ENCODE assay signal across 23 cellular contexts in genomic region chr1:79745928-79746327, GRCh38.
DNase-seq lines count a peak whose midpoint lies in the region; TF ChIP-seq lines count a peak whose summit lies in the region.
"Had no signal": no experiment of that assay in that cellular context is flagged by ENCODE, and none has a peak within 500 bp of the region (broad histone marks: within the 10 kb centered on the region; RNA-seq: fewer than 3 reads in every experiment).

No MANE protein-coding gene starts in this region.

- no peaks in the 10 kb centered on the region for H3K4me1 ChIP-seq in transverse colon

- H3K27me3 ChIP-seq in transverse colon: no peaks in the 10 kb centered on the region

- DNase-seq in DMS153 (lab: John Stamatoyannopoulos, UW): peak; percentile 58
- DNase-seq in LoVo (ENCODE audit: low spot score): peak; percentile 33
- DNase-seq in SHP77 (lab: John Stamatoyannopoulos, UW): peak; percentile 16 to 20
- DNase-seq in fibroblast of mammary gland (ENCODE audit: low read depth): peak; percentile 4
- DNase-seq in NCI-H1092 (lab: John Stamatoyannopoulos, UW): no peak
- DNase-seq in effector CD8-positive, alpha-beta T cell (lab: John Stamatoyannopoulos, UW): no peak
- no peak for DNase-seq in dedifferentiated amniotic fluid mesenchymal stem cell (ENCODE audit: extremely low spot score)
- DNase-seq in transverse colon: no peak
- DNase-seq: activated CD4-positive, alpha-beta memory T cell treated with anti-CD3 and anti-CD28 coated beads for 36 hours; activated CD4-positive, CD25-positive, alpha-beta regulatory T cell treated with anti-CD3 and anti-CD28 coated beads, Interleukin-2, amount 50 U/mL, for 72 hours; activated CD8-positive, alpha-beta memory T cell treated with anti-CD3 and anti-CD28 coated beads, Interleukin-2, amount 50 U/mL, for 4 hours; CD8-positive, alpha-beta memory T cell; cortex of kidney; DMS79; GF-D8; H9; natural killer cell; NCI-H1436 treated with DMSO at 0.1 percent for 48 hours; NCI-H2171 treated with DMSO at 0.1 percent for 48 hours; NCI-H524; occipital lobe; stimulated activated naive CD8-positive, alpha-beta T cell treated with anti-CD3 and anti-CD28 coated beads, Interleukin-15, amount 100 ng/mL, for 72 hours had no signal

- H3K4me3 ChIP-seq in fibroblast of mammary gland (ENCODE audit: control insufficient read depth, low read depth, low read length): no peak overlapping the region
- no peak overlapping the region for H3K4me3 ChIP-seq in transverse colon
- H3K4me3 ChIP-seq: SK-N-MC had no signal

- TF ChIP-seq CTCF in fibroblast of mammary gland (conservative IDR thresholded peaks at IDR 0.05; ENCODE audit: control insufficient read depth, insufficient read depth, low read depth, low read length) (no peak), transverse colon (IDR thresholded peaks at IDR 0.05) (no peak)

- TF ChIP-seq EP300 in transverse colon (IDR thresholded peaks at IDR 0.05; ENCODE audit: low read depth): no peak

- H3K27ac ChIP-seq in transverse colon: no peak overlapping the region
- H3K27ac ChIP-seq: SK-N-MC had no signal

- in situ Hi-C loops in transverse colon (cut with MboI; ENCODE audit: low pct_ligation_motif_present in 1 of 4, low pct_unique_long_range_greater_than_20kb in 1 of 4, low sequenced_read_pairs in 3 of 4): no loop called here

- no peaks in the 10 kb centered on the region for H3K9me3 ChIP-seq in transverse colon

- no peak for TF ChIP-seq POLR2A in transverse colon (IDR thresholded peaks at IDR 0.05)

- no peaks in the 10 kb centered on the region for H3K36me3 ChIP-seq in transverse colon

- 54 to 66% methylated on average over 2 of the region's 2 CpGs for WGBS in transverse colon (ENCODE audit: low coverage in 1 of 2), 2 donors

- intact Hi-C loops in transverse colon (cut with DNase I; ENCODE audit: low total_unique reads): no loop called here

Comparison
In these comparisons a context has a peak if more than half of its experiments do, and no peak if none do; other contexts are left out.
1. DNase-seq: peak in DMS153 (single experiment), LoVo (single experiment), SHP77 (2 of 2) and fibroblast of mammary gland (single experiment); none in NCI-H1092 (single experiment), effector CD8-positive, alpha-beta T cell (single experiment), dedifferentiated amniotic fluid mesenchymal stem cell (single experiment) and transverse colon (single experiment).